ENCODE assay signal across 2 cellular contexts in genomic region chr14:104805326-104805678, GRCh38.
A peak's percentile ranks its signal among the peaks of the same experiment; 100 is the strongest.
TF ChIP-seq lines count a peak whose summit lies in the region.

No MANE protein-coding gene starts in this region.

TF ChIP-seq in IMR-90, 13 proteins besides CTCF, POLR2A, EP300 and RAD21:
- TF ChIP-seq FOS (IDR thresholded peaks at IDR 0.05; ENCODE audit: low read depth, low read length), result peak; percentile 62
- TF ChIP-seq CEBPB (IDR thresholded peaks at IDR 0.05; ENCODE audit: low read depth, low read length), result no peak
- TF ChIP-seq MAZ (IDR thresholded peaks at IDR 0.05; ENCODE audit: borderline replicate concordance, low read depth, low read length), result peak; percentile 75; the same call in 1 of the 2 replicates
- TF ChIP-seq RFX5 (IDR thresholded peaks at IDR 0.05; ENCODE audit: low read depth, low read length), result peak; percentile 71

TF ChIP-seq in K562, 482 proteins besides CTCF, POLR2A, EP300 and RAD21:
- TF ChIP-seq ZBTB7A (IDR thresholded peaks at IDR 0.05; ENCODE audit: borderline replicate concordance, control insufficient read depth, low read depth, low read length) (peak; percentile 36; the same call in 1 of the 2 replicates), NR2F6 (CRISPR knock-in tag; IDR thresholded peaks at IDR 0.05) (no peak), IRF1 (CRISPR knock-in tag; IDR thresholded peaks at IDR 0.05; ENCODE audit: borderline replicate concordance) (no peak), DPF2 (IDR thresholded peaks at IDR 0.05) (peak; percentile 46), ZNF589 (CRISPR knock-in tag; IDR thresholded peaks at IDR 0.05; ENCODE audit: low read depth) (no peak), ZNF316 (IDR thresholded peaks at IDR 0.05) (0 out of 2 replicates have a peak, but pooled peaks have one; percentile 10), YY1 (IDR thresholded peaks at IDR 0.05; ENCODE audit: borderline replicate concordance in 1 of 3, control insufficient read depth in 1 of 3, extremely low read depth in 1 of 3, insufficient read depth in 3 of 3, insufficient read length in 1 of 3, insufficient replicate concordance in 2 of 3, low read depth in 1 of 3, low read length in 2 of 3) (peak in 1 of 3 experiments; percentile 8), TRIM24 (IDR thresholded peaks at IDR 0.05) (0 out of 4 replicates have a peak, but pooled peaks of 1 of the 2 experiments have one; percentile 22), ZFX (CRISPR knock-in tag; IDR thresholded peaks at IDR 0.05) (peak; percentile 18; the same call in 1 of the 2 replicates), C11orf30 (IDR thresholded peaks at IDR 0.05; ENCODE audit: low read depth) (peak; percentile 46; the same call in 1 of the 2 replicates), MAZ (CRISPR knock-in tag; conservative IDR thresholded peaks at IDR 0.05 in 1 of 2, IDR thresholded peaks at IDR 0.05 in 1 of 2) (peak in 1 of 2 experiments; percentile 41; a peak in 1 of 4 replicates), ILF3 (IDR thresholded peaks at IDR 0.05; ENCODE audit: borderline replicate concordance) (no peak), SMARCA4 (IDR thresholded peaks at IDR 0.05) (0 out of 2 replicates have a peak, but pooled peaks have one; percentile 23), RFX1 (IDR thresholded peaks at IDR 0.05) (peak; percentile 82), JUN (IDR thresholded peaks at IDR 0.05; ENCODE audit: borderline replicate concordance, low read depth, low read length) (peak; percentile 55), JUN (CRISPR knock-in tag; IDR thresholded peaks at IDR 0.05; ENCODE audit: borderline replicate concordance) (peak; percentile 85; the same call in 1 of the 2 replicates), ZNF12 (CRISPR knock-in tag; IDR thresholded peaks at IDR 0.05) (no peak), TCFL5 (CRISPR knock-in tag; conservative IDR thresholded peaks at IDR 0.05) (no peak), KDM1A (IDR thresholded peaks at IDR 0.05) (peak; percentile 24 to 39; a peak in 1 of 4 replicates), RBFOX2 (IDR thresholded peaks at IDR 0.05; ENCODE audit: low read depth, low read length) (peak; percentile 46; the same call in 1 of the 2 replicates), POLR2G (IDR thresholded peaks at IDR 0.05; ENCODE audit: low read depth, low read length) (peak; percentile 48), FOSL1 (tag; conservative IDR thresholded peaks at IDR 0.05) (peak; percentile 61; the same call in 1 of the 2 replicates), BCOR (IDR thresholded peaks at IDR 0.05) (no peak), NCOA6 (IDR thresholded peaks at IDR 0.05) (no peak), CTBP1 (IDR thresholded peaks at IDR 0.05; ENCODE audit: borderline replicate concordance) (peak; percentile 73), MAFK (IDR thresholded peaks at IDR 0.05; ENCODE audit: low read length) (peak; percentile 37; the same call in 1 of the 2 replicates), EGR1 (conservative IDR thresholded peaks at IDR 0.05) (peak; percentile 31; the same call in 1 of the 2 replicates), JUND (IDR thresholded peaks at IDR 0.05; ENCODE audit: borderline replicate concordance, low read depth, low read length) (peak; percentile 80), JUND (tag; IDR thresholded peaks at IDR 0.05; ENCODE audit: borderline replicate concordance, low read depth, low read length) (peak; percentile 69; the same call in 1 of the 3 replicates), SMARCB1 (IDR thresholded peaks at IDR 0.05; ENCODE audit: insufficient read length, low read depth) (no peak), NFIC (IDR thresholded peaks at IDR 0.05) (peak; percentile 96), RBM34 (IDR thresholded peaks at IDR 0.05; ENCODE audit: borderline replicate concordance, insufficient read depth, low read length) (no peak), MEF2A (IDR thresholded peaks at IDR 0.05; ENCODE audit: control insufficient read depth, low read depth, low read length) (peak; percentile 94), ARID1B (IDR thresholded peaks at IDR 0.05) (peak; percentile 34), ZNF41 (CRISPR knock-in tag; conservative IDR thresholded peaks at IDR 0.05) (no peak), NFE2 (IDR thresholded peaks at IDR 0.05; ENCODE audit: low read depth) (peak; percentile 78), MCM7 (IDR thresholded peaks at IDR 0.05) (no peak), RCOR1 (IDR thresholded peaks at IDR 0.05; ENCODE audit: borderline replicate concordance in 1 of 2, low read depth in 2 of 2, low read length in 2 of 2) (peak in 1 of 2 experiments; percentile 85; a peak in 3 of 4 replicates)
- TF ChIP-seq, protein P1, sequence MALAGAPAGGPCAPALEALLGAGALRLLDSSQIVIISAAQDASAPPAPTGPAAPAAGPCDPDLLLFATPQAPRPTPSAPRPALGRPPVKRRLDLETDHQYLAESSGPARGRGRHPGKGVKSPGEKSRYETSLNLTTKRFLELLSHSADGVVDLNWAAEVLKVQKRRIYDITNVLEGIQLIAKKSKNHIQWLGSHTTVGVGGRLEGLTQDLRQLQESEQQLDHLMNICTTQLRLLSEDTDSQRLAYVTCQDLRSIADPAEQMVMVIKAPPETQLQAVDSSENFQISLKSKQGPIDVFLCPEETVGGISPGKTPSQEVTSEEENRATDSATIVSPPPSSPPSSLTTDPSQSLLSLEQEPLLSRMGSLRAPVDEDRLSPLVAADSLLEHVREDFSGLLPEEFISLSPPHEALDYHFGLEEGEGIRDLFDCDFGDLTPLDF (CRISPR knock-in tag; IDR thresholded peaks at IDR 0.05), result no peak
- TF ChIP-seq, protein P2, sequence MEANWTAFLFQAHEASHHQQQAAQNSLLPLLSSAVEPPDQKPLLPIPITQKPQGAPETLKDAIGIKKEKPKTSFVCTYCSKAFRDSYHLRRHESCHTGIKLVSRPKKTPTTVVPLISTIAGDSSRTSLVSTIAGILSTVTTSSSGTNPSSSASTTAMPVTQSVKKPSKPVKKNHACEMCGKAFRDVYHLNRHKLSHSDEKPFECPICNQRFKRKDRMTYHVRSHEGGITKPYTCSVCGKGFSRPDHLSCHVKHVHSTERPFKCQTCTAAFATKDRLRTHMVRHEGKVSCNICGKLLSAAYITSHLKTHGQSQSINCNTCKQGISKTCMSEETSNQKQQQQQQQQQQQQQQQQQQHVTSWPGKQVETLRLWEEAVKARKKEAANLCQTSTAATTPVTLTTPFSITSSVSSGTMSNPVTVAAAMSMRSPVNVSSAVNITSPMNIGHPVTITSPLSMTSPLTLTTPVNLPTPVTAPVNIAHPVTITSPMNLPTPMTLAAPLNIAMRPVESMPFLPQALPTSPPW (CRISPR knock-in tag; IDR thresholded peaks at IDR 0.05), result peak; percentile 67
- TF ChIP-seq, protein P3, sequence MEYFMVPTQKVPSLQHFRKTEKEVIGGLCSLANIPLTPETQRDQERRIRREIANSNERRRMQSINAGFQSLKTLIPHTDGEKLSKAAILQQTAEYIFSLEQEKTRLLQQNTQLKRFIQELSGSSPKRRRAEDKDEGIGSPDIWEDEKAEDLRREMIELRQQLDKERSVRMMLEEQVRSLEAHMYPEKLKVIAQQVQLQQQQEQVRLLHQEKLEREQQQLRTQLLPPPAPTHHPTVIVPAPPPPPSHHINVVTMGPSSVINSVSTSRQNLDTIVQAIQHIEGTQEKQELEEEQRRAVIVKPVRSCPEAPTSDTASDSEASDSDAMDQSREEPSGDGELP (CRISPR knock-in tag; IDR thresholded peaks at IDR 0.05; ENCODE audit: borderline replicate concordance), result peak; percentile 43; the same call in 1 of the 2 replicates
- TF ChIP-seq, protein P4, sequence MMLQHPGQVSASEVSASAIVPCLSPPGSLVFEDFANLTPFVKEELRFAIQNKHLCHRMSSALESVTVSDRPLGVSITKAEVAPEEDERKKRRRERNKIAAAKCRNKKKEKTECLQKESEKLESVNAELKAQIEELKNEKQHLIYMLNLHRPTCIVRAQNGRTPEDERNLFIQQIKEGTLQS (IDR thresholded peaks at IDR 0.05), result peak; percentile 83
- TF ChIP-seq, protein P4 (CRISPR knock-in tag; conservative IDR thresholded peaks at IDR 0.05), result no peak
- TF ChIP-seq, protein P5, sequence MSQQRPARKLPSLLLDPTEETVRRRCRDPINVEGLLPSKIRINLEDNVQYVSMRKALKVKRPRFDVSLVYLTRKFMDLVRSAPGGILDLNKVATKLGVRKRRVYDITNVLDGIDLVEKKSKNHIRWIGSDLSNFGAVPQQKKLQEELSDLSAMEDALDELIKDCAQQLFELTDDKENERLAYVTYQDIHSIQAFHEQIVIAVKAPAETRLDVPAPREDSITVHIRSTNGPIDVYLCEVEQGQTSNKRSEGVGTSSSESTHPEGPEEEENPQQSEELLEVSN (IDR thresholded peaks at IDR 0.05; ENCODE audit: borderline replicate concordance in 1 of 2, extremely low read depth in 1 of 2, insufficient read depth in 1 of 2, insufficient read length in 1 of 2, low read depth in 1 of 2, low read length in 1 of 2, poor library complexity in 1 of 2, severe bottlenecking in 1 of 2), result peak in 1 of 2 experiments; percentile 8
